Comparison of ENCODE assay signal across 14 cellular contexts in the genomic region with DNA sequence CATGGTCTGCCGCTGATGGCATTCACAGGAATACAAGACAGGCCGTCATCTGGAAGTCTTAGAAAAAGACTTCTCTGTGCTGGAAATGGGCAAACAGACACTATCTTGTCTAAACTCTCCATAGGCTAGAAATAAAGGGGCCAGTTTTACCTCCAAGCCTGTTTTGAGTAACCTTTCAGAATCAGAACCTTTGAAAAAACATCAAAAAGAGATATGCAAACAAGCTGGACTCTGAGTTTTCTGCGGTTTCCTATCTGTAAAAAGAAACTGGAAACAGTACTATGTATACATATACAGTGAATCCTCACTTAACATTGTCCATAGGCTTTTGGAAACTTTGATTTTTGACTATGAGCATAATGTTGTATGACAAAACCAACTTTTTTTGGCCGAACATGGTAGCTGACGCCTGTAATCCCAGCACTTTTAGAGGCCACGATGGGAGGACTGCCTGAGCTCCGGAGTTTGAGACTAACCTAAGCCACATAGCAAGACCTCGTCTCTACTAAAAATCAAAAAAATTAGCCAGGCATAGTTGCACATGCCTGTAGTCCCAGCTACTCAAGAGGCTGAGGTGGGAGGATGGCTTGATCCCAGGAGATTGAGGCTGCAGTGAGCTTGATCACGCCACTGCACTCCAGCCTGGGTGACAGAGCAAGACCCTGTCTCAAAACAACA.
A peak's percentile ranks its signal among the peaks of the same experiment; 100 is the strongest.
DNase-seq lines count a peak whose midpoint lies in the region; ATAC-seq, FAIRE-seq and TF ChIP-seq lines count a peak whose summit lies in the region.
"Had no signal": no experiment of that assay in that cellular context is flagged by ENCODE, and none has a peak within 500 bp of the region (broad histone marks: within the 10 kb centered on the region; RNA-seq: fewer than 3 reads in every experiment).

No MANE protein-coding gene starts in this region.

- peak overlapping the region; percentile 25; the same call in 1 of the 2 replicates for H3K9ac ChIP-seq in GM12878 (ENCODE audit: control insufficient read depth, insufficient read depth, low read length)

- RAD21 ChIA-PET in GM12878 (lab: Charles Lee; ENCODE audit: unreplicated experiment) = interaction anchor here (0.7 to 1.9 kb wide), 9 partner anchors 10 to 220 kb away, joined by 3 to 12 read pairs (median 5); a partner anchor contains a TSS

- TF ChIP-seq EP300 in GM12878 (IDR thresholded peaks at IDR 0.05; ENCODE audit: borderline replicate concordance in 1 of 2, control insufficient read depth in 1 of 2, low read depth in 2 of 2, low read length in 2 of 2) = peak in 1 of 2 experiments; percentile 70; a peak in 2 of 4 replicates

- FAIRE-seq in GM12878 (lab: Jason Lieb, UNC) = no peak

- no peaks in the 10 kb centered on the region for H4K20me1 ChIP-seq in GM12878 (ENCODE audit: control insufficient read depth, insufficient read depth)

- no peaks in the 10 kb centered on the region for H3K4me1 Mint-ChIP-seq in nephron progenitor cell

- H3K79me2 ChIP-seq in GM12878 (ENCODE audit: control insufficient read depth, insufficient read depth, low read length) = no peaks in the 10 kb centered on the region

- DNase-seq in GM12878 (ENCODE audit: low read depth, low spot score) (peak; percentile 68), nephron progenitor cell (no peak), NCI-H2029 (lab: John Stamatoyannopoulos, UW) (no peak), NCI-H2081 treated with DMSO at 0.1 percent for 48 hours (lab: John Stamatoyannopoulos, UW) (no peak), coronary artery (ENCODE audit: low spot score) (no peak)
- DNase-seq: activated T-cell treated with anti-CD3 and anti-CD28 coated beads, Interleukin-2, amount 50 U/mL, for 1 hour; OCI-M1; stimulated activated CD8-positive, alpha-beta memory T cell treated with anti-CD3 and anti-CD28 coated beads, Interleukin-4, amount 100 ng/mL, for 48 hours had no signal

- SMC1A ChIA-PET in GM12878 (lab: Charles Lee; ENCODE audit: uncharacterized antibody, unreplicated experiment) = interaction anchor here (0.7 to 2.9 kb wide), 11 partner anchors 9 to 126 kb away, joined by 3 to 17 read pairs (median 5); no protein-coding TSS in a partner anchor

- H3K27ac ChIP-seq in GM12878 (ENCODE audit: control insufficient read depth, insufficient read depth) (peak overlapping the region; percentile 75), coronary artery (no peak overlapping the region)
- H3K27ac ChIP-seq: skin epidermis had no signal

- H3K4me2 ChIP-seq in GM12878 (ENCODE audit: control insufficient read depth, insufficient read depth) = peak overlapping the region; percentile 72

- 9% methylated on average over 9 of the region's 9 CpGs for WGBS in GM12878 (ENCODE audit: insufficient coverage, insufficient replicate concordance, low lambda C conversion rate, missing lambda C conversion rate)

- 0 out of 2 replicates have a peak, but pooled peaks have one; percentile 1 for TF ChIP-seq RAD21 in GM12878 (IDR thresholded peaks at IDR 0.05; ENCODE audit: insufficient read depth, low read depth, low read length)

- CTCF ChIA-PET in GM12878 (lab: Yijun Ruan, JAX) = interaction anchor here (0.8 to 2.4 kb wide), 5 partner anchors 10 to 221 kb away, joined by 3 to 9 read pairs (median 4); no protein-coding TSS in a partner anchor

- peaks cover 11% of the 10 kb centered on the region for H3K27me3 Mint-ChIP-seq in nephron progenitor cell (ENCODE audit: low read depth, poor library complexity)
- H3K27me3 Mint-ChIP-seq: brain had no signal

- H3K27me3 ChIP-seq in GM12878 (replicated peaks in 1 of 2; ENCODE audit: control insufficient read depth in 2 of 2, insufficient read depth in 2 of 2, low read length in 1 of 2) = no peaks in the 10 kb centered on the region

- H3K36me3 Mint-ChIP-seq in nephron progenitor cell (ENCODE audit: low read depth) = no peaks in the 10 kb centered on the region
- H3K36me3 Mint-ChIP-seq: brain had no signal

- in situ Hi-C loops in GM12878 (cut with MboI) = no loop called here

- BruUV-seq in GM12878 (replicated peaks; lab: Mats Ljungman, UMichigan) = no TSS peak

- TF ChIP-seq POLR2A in GM12878 (IDR thresholded peaks at IDR 0.05; ENCODE audit: low read depth, low read length) = no peak

- no peak overlapping the region for H2AFZ ChIP-seq in GM12878 (ENCODE audit: control insufficient read depth, low read depth, low read length)

- H3K4me3 Mint-ChIP-seq in nephron progenitor cell = no peak overlapping the region
- H3K4me3 Mint-ChIP-seq: brain had no signal

- no peaks in the 10 kb centered on the region for H3K9me3 Mint-ChIP-seq in nephron progenitor cell
- H3K9me3 Mint-ChIP-seq: brain had no signal

- peaks cover 21% of the 10 kb centered on the region for H3K4me1 ChIP-seq in GM12878 (ENCODE audit: control insufficient read depth, insufficient read depth, low read length)

- ATAC-seq in GM18907 (IDR thresholded peaks at IDR 0.05; ENCODE audit: unreplicated experiment) = peak; percentile 88
- peak; percentile 87 for ATAC-seq in GM21528 (IDR thresholded peaks at IDR 0.05; ENCODE audit: low FRiP score, unreplicated experiment)
- peak; percentile 87 for ATAC-seq in HG03095 (IDR thresholded peaks at IDR 0.05; ENCODE audit: unreplicated experiment)
- peak; percentile 96 for ATAC-seq in GM12878
- ATAC-seq: HCT116 had no signal

- H3K9me3 ChIP-seq in GM12878 (replicated peaks; ENCODE audit: control insufficient read depth, insufficient read depth, low read length) = no peaks in the 10 kb centered on the region; the same call in 2 of the 3 replicates

- no peak overlapping the region for H3K27ac Mint-ChIP-seq in nephron progenitor cell
- H3K27ac Mint-ChIP-seq: brain had no signal

- H3K4me3 ChIP-seq in GM12878 (peak overlapping the region; percentile 37), coronary artery (no peak overlapping the region)
- H3K4me3 ChIP-seq: skin epidermis had no signal

- intact Hi-C loops in GM12878 (cut with micrococcal nuclease; ENCODE audit: unreplicated experiment) = loop anchor here (1.0 kb wide), 1 partner anchor 15 kb away; no protein-coding TSS in a partner anchor

- POLR2A ChIA-PET in GM12878 (lab: Charles Lee) = interaction anchor here (0.6 to 1.2 kb wide), 3 partner anchors 20 to 26 kb away, joined by 3 to 4 read pairs (median 4); no protein-coding TSS in a partner anchor

- TF ChIP-seq CTCF in GM12878 (IDR thresholded peaks at IDR 0.05 in 2 of 3, conservative IDR thresholded peaks at IDR 0.05 in 1 of 3; ENCODE audit: control insufficient read depth in 2 of 3, extremely low read depth in 1 of 3, insufficient read depth in 1 of 3, low read depth in 3 of 3, low read length in 3 of 3) (no peak), nephron progenitor cell (IDR thresholded peaks at IDR 0.05) (no peak), coronary artery (IDR thresholded peaks at IDR 0.05) (no peak)

- no peaks in the 10 kb centered on the region for H3K36me3 ChIP-seq in GM12878 (ENCODE audit: control insufficient read depth in 2 of 2, insufficient read depth in 2 of 2, low read length in 1 of 2)

TF ChIP-seq in GM12878, 131 proteins besides CTCF, POLR2A, EP300 and RAD21 (continues in another document):
- TF ChIP-seq, protein P1, sequence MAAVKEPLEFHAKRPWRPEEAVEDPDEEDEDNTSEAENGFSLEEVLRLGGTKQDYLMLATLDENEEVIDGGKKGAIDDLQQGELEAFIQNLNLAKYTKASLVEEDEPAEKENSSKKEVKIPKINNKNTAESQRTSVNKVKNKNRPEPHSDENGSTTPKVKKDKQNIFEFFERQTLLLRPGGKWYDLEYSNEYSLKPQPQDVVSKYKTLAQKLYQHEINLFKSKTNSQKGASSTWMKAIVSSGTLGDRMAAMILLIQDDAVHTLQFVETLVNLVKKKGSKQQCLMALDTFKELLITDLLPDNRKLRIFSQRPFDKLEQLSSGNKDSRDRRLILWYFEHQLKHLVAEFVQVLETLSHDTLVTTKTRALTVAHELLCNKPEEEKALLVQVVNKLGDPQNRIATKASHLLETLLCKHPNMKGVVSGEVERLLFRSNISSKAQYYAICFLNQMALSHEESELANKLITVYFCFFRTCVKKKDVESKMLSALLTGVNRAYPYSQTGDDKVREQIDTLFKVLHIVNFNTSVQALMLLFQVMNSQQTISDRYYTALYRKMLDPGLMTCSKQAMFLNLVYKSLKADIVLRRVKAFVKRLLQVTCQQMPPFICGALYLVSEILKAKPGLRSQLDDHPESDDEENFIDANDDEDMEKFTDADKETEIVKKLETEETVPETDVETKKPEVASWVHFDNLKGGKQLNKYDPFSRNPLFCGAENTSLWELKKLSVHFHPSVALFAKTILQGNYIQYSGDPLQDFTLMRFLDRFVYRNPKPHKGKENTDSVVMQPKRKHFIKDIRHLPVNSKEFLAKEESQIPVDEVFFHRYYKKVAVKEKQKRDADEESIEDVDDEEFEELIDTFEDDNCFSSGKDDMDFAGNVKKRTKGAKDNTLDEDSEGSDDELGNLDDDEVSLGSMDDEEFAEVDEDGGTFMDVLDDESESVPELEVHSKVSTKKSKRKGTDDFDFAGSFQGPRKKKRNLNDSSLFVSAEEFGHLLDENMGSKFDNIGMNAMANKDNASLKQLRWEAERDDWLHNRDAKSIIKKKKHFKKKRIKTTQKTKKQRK (IDR thresholded peaks at IDR 0.05; ENCODE audit: low read depth, low read length) = no peak
- TF ChIP-seq MXI1 (IDR thresholded peaks at IDR 0.05; ENCODE audit: low read depth, low read length) (no peak), NR2C1 (IDR thresholded peaks at IDR 0.05) (no peak), RUNX3 (IDR thresholded peaks at IDR 0.05; ENCODE audit: low read length) (peak; percentile 99), TAF1 (IDR thresholded peaks at IDR 0.05; ENCODE audit: borderline replicate concordance, low read depth, low read length) (0 out of 2 replicates have a peak, but pooled peaks have one; percentile 14), RBBP5 (conservative IDR thresholded peaks at IDR 0.05) (peak; percentile 83; the same call in 1 of the 2 replicates), NFYA (IDR thresholded peaks at IDR 0.05; ENCODE audit: borderline replicate concordance, low read depth, low read length) (no peak), RFX5 (IDR thresholded peaks at IDR 0.05; ENCODE audit: low read depth, low read length) (no peak), PAX5 (IDR thresholded peaks at IDR 0.05; ENCODE audit: borderline replicate concordance, low read depth, low read length) (peak; percentile 30; the same call in 1 of the 2 replicates), IKZF1 (conservative IDR thresholded peaks at IDR 0.05) (peak; percentile 50), ZZZ3 (IDR thresholded peaks at IDR 0.05; ENCODE audit: control insufficient read depth, insufficient read length, low read depth) (no peak), ASH2L (IDR thresholded peaks at IDR 0.05; ENCODE audit: borderline replicate concordance, low read depth) (peak; percentile 80; the same call in 1 of the 2 replicates), POLR2AphosphoS2 (IDR thresholded peaks at IDR 0.05; ENCODE audit: low read depth, low read length) (no peak), SIX5 (IDR thresholded peaks at IDR 0.05; ENCODE audit: low read depth, low read length, severe bottlenecking) (peak; percentile 24)
